Comparison of ENCODE assay signal across 1 cellular context in genomic region chr2:112817082-112817481, GRCh38.
TF ChIP-seq lines count a peak whose summit lies in the region.

No MANE protein-coding gene starts in this region.

TF ChIP-seq in GM23338, 12 proteins besides CTCF, POLR2A, EP300 and RAD21 (continued from another document):
- TF ChIP-seq ZNF462 (CRISPR knock-in tag; IDR thresholded peaks at IDR 0.05) (no peak), EZH2 (IDR thresholded peaks at IDR 0.05; ENCODE audit: low read depth, unreplicated experiment) (no peak), EZH2phosphoT487 (IDR thresholded peaks at IDR 0.05; ENCODE audit: unreplicated experiment) (no peak), JUNB (IDR thresholded peaks at IDR 0.05; ENCODE audit: unreplicated experiment) (no peak), POLR2AphosphoS5 (IDR thresholded peaks at IDR 0.05; ENCODE audit: low read depth) (no peak), NANOG (IDR thresholded peaks at IDR 0.05; ENCODE audit: borderline replicate concordance) (no peak), ZNF331 (CRISPR knock-in tag; IDR thresholded peaks at IDR 0.05; ENCODE audit: low read depth) (no peak), ZNF114 (CRISPR knock-in tag; IDR thresholded peaks at IDR 0.05) (no peak), CREB1 (CRISPR knock-in tag; IDR thresholded peaks at IDR 0.05; ENCODE audit: low read depth) (no peak)
- TF ChIP-seq, protein P1, sequence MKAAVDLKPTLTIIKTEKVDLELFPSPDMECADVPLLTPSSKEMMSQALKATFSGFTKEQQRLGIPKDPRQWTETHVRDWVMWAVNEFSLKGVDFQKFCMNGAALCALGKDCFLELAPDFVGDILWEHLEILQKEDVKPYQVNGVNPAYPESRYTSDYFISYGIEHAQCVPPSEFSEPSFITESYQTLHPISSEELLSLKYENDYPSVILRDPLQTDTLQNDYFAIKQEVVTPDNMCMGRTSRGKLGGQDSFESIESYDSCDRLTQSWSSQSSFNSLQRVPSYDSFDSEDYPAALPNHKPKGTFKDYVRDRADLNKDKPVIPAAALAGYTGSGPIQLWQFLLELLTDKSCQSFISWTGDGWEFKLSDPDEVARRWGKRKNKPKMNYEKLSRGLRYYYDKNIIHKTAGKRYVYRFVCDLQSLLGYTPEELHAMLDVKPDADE (IDR thresholded peaks at IDR 0.05) = no peak
- TF ChIP-seq, protein P2, sequence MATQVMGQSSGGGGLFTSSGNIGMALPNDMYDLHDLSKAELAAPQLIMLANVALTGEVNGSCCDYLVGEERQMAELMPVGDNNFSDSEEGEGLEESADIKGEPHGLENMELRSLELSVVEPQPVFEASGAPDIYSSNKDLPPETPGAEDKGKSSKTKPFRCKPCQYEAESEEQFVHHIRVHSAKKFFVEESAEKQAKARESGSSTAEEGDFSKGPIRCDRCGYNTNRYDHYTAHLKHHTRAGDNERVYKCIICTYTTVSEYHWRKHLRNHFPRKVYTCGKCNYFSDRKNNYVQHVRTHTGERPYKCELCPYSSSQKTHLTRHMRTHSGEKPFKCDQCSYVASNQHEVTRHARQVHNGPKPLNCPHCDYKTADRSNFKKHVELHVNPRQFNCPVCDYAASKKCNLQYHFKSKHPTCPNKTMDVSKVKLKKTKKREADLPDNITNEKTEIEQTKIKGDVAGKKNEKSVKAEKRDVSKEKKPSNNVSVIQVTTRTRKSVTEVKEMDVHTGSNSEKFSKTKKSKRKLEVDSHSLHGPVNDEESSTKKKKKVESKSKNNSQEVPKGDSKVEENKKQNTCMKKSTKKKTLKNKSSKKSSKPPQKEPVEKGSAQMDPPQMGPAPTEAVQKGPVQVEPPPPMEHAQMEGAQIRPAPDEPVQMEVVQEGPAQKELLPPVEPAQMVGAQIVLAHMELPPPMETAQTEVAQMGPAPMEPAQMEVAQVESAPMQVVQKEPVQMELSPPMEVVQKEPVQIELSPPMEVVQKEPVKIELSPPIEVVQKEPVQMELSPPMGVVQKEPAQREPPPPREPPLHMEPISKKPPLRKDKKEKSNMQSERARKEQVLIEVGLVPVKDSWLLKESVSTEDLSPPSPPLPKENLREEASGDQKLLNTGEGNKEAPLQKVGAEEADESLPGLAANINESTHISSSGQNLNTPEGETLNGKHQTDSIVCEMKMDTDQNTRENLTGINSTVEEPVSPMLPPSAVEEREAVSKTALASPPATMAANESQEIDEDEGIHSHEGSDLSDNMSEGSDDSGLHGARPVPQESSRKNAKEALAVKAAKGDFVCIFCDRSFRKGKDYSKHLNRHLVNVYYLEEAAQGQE (IDR thresholded peaks at IDR 0.05; ENCODE audit: unreplicated experiment) = no peak
